1 cellular context compared by ENCODE assay signal in the genomic region with DNA sequence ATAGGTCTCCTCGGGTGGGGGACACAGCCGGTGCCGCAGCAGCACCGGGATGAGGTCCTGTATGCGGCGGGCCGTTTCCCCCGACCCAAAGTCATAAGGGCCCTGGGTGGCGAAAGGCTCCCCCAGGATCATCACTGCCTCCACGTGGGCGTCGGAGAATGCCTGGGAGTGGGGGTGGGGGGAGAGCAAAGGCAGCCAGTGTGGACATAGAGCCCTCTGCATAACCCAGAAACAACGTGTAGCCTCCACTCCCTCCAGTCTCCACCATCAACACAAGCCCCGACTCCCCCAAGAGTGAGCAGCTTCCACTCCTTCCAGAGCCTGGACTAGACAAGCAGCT.
TF ChIP-seq lines count a peak whose summit lies in the region.

No MANE protein-coding gene starts in this region.

TF ChIP-seq in K562, 482 proteins besides CTCF, POLR2A, EP300 and RAD21:
- TF ChIP-seq, protein P1, sequence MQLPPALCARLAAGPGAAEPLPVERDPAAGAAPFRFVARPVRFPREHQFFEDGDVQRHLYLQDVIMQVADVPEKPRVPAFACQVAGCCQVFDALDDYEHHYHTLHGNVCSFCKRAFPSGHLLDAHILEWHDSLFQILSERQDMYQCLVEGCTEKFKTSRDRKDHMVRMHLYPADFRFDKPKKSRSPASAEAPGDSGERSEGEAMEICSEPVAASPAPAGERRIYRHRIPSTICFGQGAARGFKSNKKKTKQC (CRISPR knock-in tag; IDR thresholded peaks at IDR 0.05), result no peak
- peak; percentile 65 for TF ChIP-seq EGR1 (conservative IDR thresholded peaks at IDR 0.05)
